Comparison of ENCODE assay signal across 1 cellular context in the genomic region with DNA sequence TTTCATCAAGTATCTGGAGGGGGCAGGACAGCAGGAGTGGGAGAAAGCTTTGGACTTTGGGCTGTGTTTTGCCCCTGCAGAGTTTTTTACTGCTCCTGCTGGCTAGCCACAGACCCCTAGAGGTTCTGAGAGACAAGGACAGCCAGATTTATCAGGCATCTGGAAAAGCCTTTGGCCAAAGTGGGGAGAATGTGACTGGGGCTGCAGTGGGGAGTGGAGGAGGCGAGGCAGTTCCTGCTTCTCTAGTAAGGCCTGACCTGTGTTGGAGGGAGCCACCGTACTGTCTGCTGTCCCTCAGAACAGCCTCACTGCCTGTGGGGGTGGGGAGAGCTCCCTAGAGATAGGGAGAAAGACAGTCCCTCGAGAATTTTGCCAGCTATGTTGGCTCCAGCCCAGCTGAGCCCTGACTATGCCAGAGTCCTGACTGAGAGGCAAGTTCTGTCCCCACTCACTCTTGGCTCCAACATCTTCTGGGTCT.
TF ChIP-seq lines count a peak whose summit lies in the region.

No MANE protein-coding gene starts in this region.

TF ChIP-seq in GM12878, 131 proteins besides CTCF, POLR2A, EP300 and RAD21 (continued from another document):
- TF ChIP-seq, protein P1, sequence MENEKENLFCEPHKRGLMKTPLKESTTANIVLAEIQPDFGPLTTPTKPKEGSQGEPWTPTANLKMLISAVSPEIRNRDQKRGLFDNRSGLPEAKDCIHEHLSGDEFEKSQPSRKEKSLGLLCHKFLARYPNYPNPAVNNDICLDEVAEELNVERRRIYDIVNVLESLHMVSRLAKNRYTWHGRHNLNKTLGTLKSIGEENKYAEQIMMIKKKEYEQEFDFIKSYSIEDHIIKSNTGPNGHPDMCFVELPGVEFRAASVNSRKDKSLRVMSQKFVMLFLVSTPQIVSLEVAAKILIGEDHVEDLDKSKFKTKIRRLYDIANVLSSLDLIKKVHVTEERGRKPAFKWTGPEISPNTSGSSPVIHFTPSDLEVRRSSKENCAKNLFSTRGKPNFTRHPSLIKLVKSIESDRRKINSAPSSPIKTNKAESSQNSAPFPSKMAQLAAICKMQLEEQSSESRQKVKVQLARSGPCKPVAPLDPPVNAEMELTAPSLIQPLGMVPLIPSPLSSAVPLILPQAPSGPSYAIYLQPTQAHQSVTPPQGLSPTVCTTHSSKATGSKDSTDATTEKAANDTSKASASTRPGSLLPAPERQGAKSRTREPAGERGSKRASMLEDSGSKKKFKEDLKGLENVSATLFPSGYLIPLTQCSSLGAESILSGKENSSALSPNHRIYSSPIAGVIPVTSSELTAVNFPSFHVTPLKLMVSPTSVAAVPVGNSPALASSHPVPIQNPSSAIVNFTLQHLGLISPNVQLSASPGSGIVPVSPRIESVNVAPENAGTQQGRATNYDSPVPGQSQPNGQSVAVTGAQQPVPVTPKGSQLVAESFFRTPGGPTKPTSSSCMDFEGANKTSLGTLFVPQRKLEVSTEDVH (IDR thresholded peaks at IDR 0.05; ENCODE audit: low read depth, partially characterized antibody), result no peak
- TF ChIP-seq, protein P2, sequence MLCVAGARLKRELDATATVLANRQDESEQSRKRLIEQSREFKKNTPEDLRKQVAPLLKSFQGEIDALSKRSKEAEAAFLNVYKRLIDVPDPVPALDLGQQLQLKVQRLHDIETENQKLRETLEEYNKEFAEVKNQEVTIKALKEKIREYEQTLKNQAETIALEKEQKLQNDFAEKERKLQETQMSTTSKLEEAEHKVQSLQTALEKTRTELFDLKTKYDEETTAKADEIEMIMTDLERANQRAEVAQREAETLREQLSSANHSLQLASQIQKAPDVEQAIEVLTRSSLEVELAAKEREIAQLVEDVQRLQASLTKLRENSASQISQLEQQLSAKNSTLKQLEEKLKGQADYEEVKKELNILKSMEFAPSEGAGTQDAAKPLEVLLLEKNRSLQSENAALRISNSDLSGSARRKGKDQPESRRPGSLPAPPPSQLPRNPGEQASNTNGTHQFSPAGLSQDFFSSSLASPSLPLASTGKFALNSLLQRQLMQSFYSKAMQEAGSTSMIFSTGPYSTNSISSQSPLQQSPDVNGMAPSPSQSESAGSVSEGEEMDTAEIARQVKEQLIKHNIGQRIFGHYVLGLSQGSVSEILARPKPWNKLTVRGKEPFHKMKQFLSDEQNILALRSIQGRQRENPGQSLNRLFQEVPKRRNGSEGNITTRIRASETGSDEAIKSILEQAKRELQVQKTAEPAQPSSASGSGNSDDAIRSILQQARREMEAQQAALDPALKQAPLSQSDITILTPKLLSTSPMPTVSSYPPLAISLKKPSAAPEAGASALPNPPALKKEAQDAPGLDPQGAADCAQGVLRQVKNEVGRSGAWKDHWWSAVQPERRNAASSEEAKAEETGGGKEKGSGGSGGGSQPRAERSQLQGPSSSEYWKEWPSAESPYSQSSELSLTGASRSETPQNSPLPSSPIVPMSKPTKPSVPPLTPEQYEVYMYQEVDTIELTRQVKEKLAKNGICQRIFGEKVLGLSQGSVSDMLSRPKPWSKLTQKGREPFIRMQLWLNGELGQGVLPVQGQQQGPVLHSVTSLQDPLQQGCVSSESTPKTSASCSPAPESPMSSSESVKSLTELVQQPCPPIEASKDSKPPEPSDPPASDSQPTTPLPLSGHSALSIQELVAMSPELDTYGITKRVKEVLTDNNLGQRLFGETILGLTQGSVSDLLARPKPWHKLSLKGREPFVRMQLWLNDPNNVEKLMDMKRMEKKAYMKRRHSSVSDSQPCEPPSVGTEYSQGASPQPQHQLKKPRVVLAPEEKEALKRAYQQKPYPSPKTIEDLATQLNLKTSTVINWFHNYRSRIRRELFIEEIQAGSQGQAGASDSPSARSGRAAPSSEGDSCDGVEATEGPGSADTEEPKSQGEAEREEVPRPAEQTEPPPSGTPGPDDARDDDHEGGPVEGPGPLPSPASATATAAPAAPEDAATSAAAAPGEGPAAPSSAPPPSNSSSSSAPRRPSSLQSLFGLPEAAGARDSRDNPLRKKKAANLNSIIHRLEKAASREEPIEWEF (IDR thresholded peaks at IDR 0.05; ENCODE audit: insufficient replicate concordance, low read depth, low read length), result no peak
- TF ChIP-seq BRCA1 (IDR thresholded peaks at IDR 0.05; ENCODE audit: low read depth, low read length) (no peak), SUPT20H (IDR thresholded peaks at IDR 0.05; ENCODE audit: borderline replicate concordance, control insufficient read depth, low read depth, low read length) (no peak)
